20 cellular contexts compared by ENCODE assay signal in the genomic region with DNA sequence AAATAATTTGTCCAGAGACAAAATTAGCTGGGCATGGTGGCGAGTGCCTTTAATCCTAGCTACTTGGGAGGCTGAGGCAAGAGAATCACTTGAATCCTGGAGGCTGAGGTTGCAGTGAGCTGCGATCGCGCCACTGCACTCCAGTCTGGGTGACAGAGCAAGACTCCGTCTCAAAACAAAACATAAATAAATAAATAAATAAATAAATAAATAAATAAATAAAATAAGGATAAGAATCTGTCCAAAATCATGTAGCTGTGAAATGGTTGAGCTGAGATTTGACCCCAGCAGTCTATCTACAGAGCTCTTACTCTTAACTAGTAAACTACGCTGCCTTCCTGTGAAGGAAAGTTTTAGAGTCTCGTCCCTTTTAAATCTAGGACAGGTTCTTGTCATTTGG. TPM values are rescaled to one million over a fixed set of nuclear protein-coding genes. Genes with fewer than 3 reads are reported as not detected.
"Had no signal": no experiment of that assay in that cellular context is flagged by ENCODE, and none has a peak within 500 bp of the region (broad histone marks: within the 10 kb centered on the region; RNA-seq: fewer than 3 reads in every experiment).

No MANE protein-coding gene starts in this region.

RNA-seq across cellular contexts. Expression of a gene that starts 27.9 kb away (rescaled TPM):
- total RNA-seq: activated naive CD4-positive, alpha-beta T cell treated with anti-CD3 and anti-CD28 coated beads for 36 hours; activated naive CD4-positive, alpha-beta T cell treated with anti-CD3 and anti-CD28 coated beads, Interleukin-2, amount 50 U/mL, for 72 hours; activated naive CD8-positive, alpha-beta T cell treated with anti-CD3 and anti-CD28 coated beads for 36 hours; activated naive CD8-positive, alpha-beta T cell treated with anti-CD3 and anti-CD28 coated beads, Interleukin-2, amount 10 ng/mL, durations not matched to agents 7 days and 5 days; activated T-cell treated with anti-CD3 and anti-CD28 coated beads, Interleukin-2, amount 50 U/mL, for 4 hours; activated T-cell treated with anti-CD3 and anti-CD28 coated beads, Interleukin-2, amount 50 U/mL, for 72 hours; activated T-helper 1 cell treated with anti-CD3 and anti-CD28 coated beads, Interleukin-12 subunit alpha, Interleukin-12 subunit beta, Interleukin-2, Interleukin-4 antibody, amounts not matched to agents 30 ng/mL and 10 ng/mL and 1 ng/mL, durations not matched to agents 14 hours and 24 hours and 36 hours; activated T-helper 17 cell treated with anti-CD3 and anti-CD28 coated beads, Interleukin-2, amount 50 U/mL, for 72 hours; activated T-helper 2 cell treated with anti-CD3 and anti-CD28 coated beads, Interferon-gamma antibody, Interleukin-2, Interleukin-4, amounts not matched to agents 10 μg/mL and 5 μg/mL and 100 μg/mL, durations not matched to agents 14 hours and 24 hours and 36 hours; adrenal gland; aorta; ascending aorta; astrocyte; body of pancreas; breast epithelium; bronchial epithelial cell; cardiac muscle cell; cerebellum; chondrocyte had no signal
- polyA plus RNA-seq: adipose tissue, adrenal gland, aorta had no signal
